13 cellular contexts compared by ENCODE assay signal in the genomic region with DNA sequence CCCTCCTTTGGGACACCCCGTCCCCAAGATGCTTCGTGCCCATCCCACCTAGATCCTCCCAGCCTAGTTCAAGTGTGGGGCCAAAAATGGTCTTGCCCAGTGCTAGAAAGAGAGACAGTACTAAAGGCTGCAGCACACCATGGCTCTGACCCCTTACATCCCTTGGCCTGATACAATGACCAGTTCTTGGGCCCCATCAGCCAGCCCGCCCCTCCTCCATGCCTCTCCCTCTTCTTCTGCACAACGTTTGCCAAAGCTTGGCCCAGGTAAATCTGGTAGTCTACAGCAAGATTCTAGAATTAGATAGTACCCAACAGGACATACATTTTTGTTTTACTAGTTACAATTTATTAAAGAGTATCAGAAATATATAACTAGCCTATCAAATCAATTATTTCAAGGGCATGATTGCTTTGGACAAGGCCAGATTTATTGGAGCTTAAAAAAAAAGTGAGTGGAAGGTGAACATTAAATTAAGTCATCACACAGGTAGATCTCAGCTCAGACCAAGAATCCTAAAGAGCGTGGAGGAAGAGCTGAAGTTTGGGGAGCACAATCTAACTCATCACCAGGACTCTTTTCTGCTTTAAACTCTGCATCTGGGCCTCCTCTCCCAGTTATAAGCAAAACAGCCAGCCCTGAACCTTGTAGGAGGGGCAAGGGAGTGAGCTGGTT.
A peak's percentile ranks its signal among the peaks of the same experiment; 100 is the strongest.
DNase-seq lines count a peak whose midpoint lies in the region; ATAC-seq and TF ChIP-seq lines count a peak whose summit lies in the region.
"Had no signal": no experiment of that assay in that cellular context is flagged by ENCODE, and none has a peak within 500 bp of the region (broad histone marks: within the 10 kb centered on the region; RNA-seq: fewer than 3 reads in every experiment).

No MANE protein-coding gene starts in this region.

- H2BK5ac ChIP-seq in IMR-90 (ENCODE audit: low read depth, low read length, poor library complexity, severe bottlenecking): peak overlapping the region; percentile 89

- H3K4ac ChIP-seq in IMR-90 (ENCODE audit: low read depth, low read length): peak overlapping the region; percentile 96

- H3K27me3 Mint-ChIP-seq in endodermal cell (ENCODE audit: insufficient read depth): no peaks in the 10 kb centered on the region

- H3K36me3 Mint-ChIP-seq in endodermal cell (ENCODE audit: low read depth): peaks cover 42% of the 10 kb centered on the region
- H3K36me3 Mint-ChIP-seq: memory B cell had no signal

- TF ChIP-seq POLR2A in IMR-90 (IDR thresholded peaks at IDR 0.05; ENCODE audit: low read depth, low read length) (peak; percentile 86), ovary (IDR thresholded peaks at IDR 0.05) (no peak)

- H3K27me3 ChIP-seq in AG04450 (ENCODE audit: control insufficient read depth, insufficient read depth, low read length) (no peaks in the 10 kb centered on the region), IMR-90 (ENCODE audit: control insufficient read depth, insufficient read depth, low read length) (no peaks in the 10 kb centered on the region), endodermal cell (ENCODE audit: control insufficient read depth, insufficient read depth, low read length, poor library complexity, severe bottlenecking) (no peaks in the 10 kb centered on the region), ovary (no peaks in the 10 kb centered on the region)

- no TSS peak for BruUV-seq in IMR-90 (replicated peaks; lab: Mats Ljungman, UMichigan)

- peak overlapping the region; percentile 93 for H4K91ac ChIP-seq in IMR-90 (ENCODE audit: insufficient read depth, low read depth, low read length)

- peak overlapping the region; percentile 32 for H4K5ac ChIP-seq in IMR-90 (ENCODE audit: low read depth, low read length)

- intact Hi-C loops in IMR-90 (cut with micrococcal nuclease): loop anchor here (5.0 kb wide), 1 partner anchor 66 kb away; no protein-coding TSS in a partner anchor
- intact Hi-C loops in ovary (cut with DNase I): loop anchor here in 1 of 4 donors (2.0 kb wide), 1 partner anchor 46 kb away; no protein-coding TSS in a partner anchor

- H3K4me1 Mint-ChIP-seq in endodermal cell: peaks cover 52% of the 10 kb centered on the region

- no peak for TF ChIP-seq CTCF in AG04450 (IDR thresholded peaks at IDR 0.05; ENCODE audit: low read depth, low read length)
- TF ChIP-seq CTCF in IMR-90 (conservative IDR thresholded peaks at IDR 0.05; ENCODE audit: low read depth, low read length): no peak
- no peak for TF ChIP-seq CTCF in endodermal cell (conservative IDR thresholded peaks at IDR 0.05)
- no peak for TF ChIP-seq CTCF in ovary (IDR thresholded peaks at IDR 0.05)

- H3K56ac ChIP-seq in IMR-90 (ENCODE audit: extremely low read depth, insufficient read depth, low read length): peak overlapping the region; percentile 94

- POLR2A ChIA-PET in AG04450 (lab: Yijun Ruan, JAX): interaction anchor here (0.7 to 1.4 kb wide), 5 partner anchors 13 to 1104 kb away, joined by 3 to 4 read pairs (median 4); no protein-coding TSS in a partner anchor
- POLR2A ChIA-PET in IMR-90 (lab: Charles Lee; ENCODE audit: unreplicated experiment): interaction anchor here (1.0 to 1.4 kb wide), 2 partner anchors 10 to 68 kb away, joined by 3 read pairs; no protein-coding TSS in a partner anchor

- in situ Hi-C loops in IMR-90 (cut with MboI; ENCODE audit: low sequenced_read_pairs): loop anchor here (5.0 kb wide), 1 partner anchor 66 kb away; no protein-coding TSS in a partner anchor

- H3K14ac ChIP-seq in IMR-90 (replicated peaks; ENCODE audit: low read depth, low read length): peak overlapping the region; percentile 94

- H3K4me2 ChIP-seq in IMR-90 (ENCODE audit: low read depth, low read length): peak overlapping the region; percentile 35; the same call in 1 of the 2 replicates

- DNase-seq in AG04450 (ENCODE audit: low read depth, low spot score) (no peak), IMR-90 (no peak), endodermal cell (no peak), ovary (no peak), DMS153 treated with DMSO at 0.1 percent for 48 hours (lab: John Stamatoyannopoulos, UW; ENCODE audit: unreplicated experiment) (no peak), anterior cingulate cortex (lab: John Stamatoyannopoulos, UW) (no peak), cortex of kidney (lab: John Stamatoyannopoulos, UW) (no peak)
- DNase-seq: NCI-H2081 treated with DMSO at 0.1 percent for 48 hours, SIG-M5 had no signal

- peak overlapping the region; percentile 97 for H3K27ac ChIP-seq in AG04450 (ENCODE audit: low read depth, low read length)
- H3K27ac ChIP-seq in IMR-90 (ENCODE audit: insufficient read depth, low read length): peak overlapping the region; percentile 96
- H3K27ac ChIP-seq in endodermal cell (ENCODE audit: low read depth, low read length): no peak overlapping the region
- peak overlapping the region; percentile 45 to 83 for H3K27ac ChIP-seq in ovary

- H3K9me3 Mint-ChIP-seq in endodermal cell: no peaks in the 10 kb centered on the region
- H3K9me3 Mint-ChIP-seq: activated T-helper 1 cell treated with anti-CD3 and anti-CD28 coated beads, Interleukin-12 subunit alpha, Interleukin-12 subunit beta, Interleukin-2, Interleukin-4 antibody, amounts not matched to agents 30 ng/mL and 10 ng/mL and 1 ng/mL, durations not matched to agents 14 hours and 24 hours and 36 hours; memory B cell had no signal

- ATAC-seq in IMR-90 (ENCODE audit: low read depth) (no peak), GM18858 (IDR thresholded peaks at IDR 0.05; ENCODE audit: unreplicated experiment) (no peak)
- ATAC-seq: HCT116 had no signal

- peaks cover 10% of the 10 kb centered on the region; the same call in 1 of the 2 replicates for H4K20me1 ChIP-seq in IMR-90 (ENCODE audit: insufficient read depth, low read length)

- H3K79me1 ChIP-seq in IMR-90 (ENCODE audit: low read depth in 1 of 2, low read length in 2 of 2): peaks cover 36 to 90% of the 10 kb centered on the region in 2 experiments

- H3K9me1 ChIP-seq in IMR-90 (ENCODE audit: insufficient read depth, low read length): peaks cover 46% of the 10 kb centered on the region

- H4K8ac ChIP-seq in IMR-90 (ENCODE audit: low read depth in 2 of 2, low read length in 2 of 2): peak overlapping the region; percentile 74 to 94

- CTCF ChIA-PET in AG04450 (lab: Charles Lee) (interaction anchor here (0.5 to 1.8 kb wide), 6 partner anchors 9 to 1091 kb away, joined by 3 to 11 read pairs (median 4); no protein-coding TSS in a partner anchor), IMR-90 (lab: Yijun Ruan, JAX) (interaction anchor here (1.2 kb wide), 1 partner anchor 10 kb away, joined by 5 read pairs; no protein-coding TSS in a partner anchor)

- H3K4me3 ChIP-seq in AG04450 (ENCODE audit: low read depth, low read length): no peak overlapping the region
- no peak overlapping the region for H3K4me3 ChIP-seq in IMR-90 (ENCODE audit: insufficient read depth, low read depth, low read length)
- H3K4me3 ChIP-seq in endodermal cell (ENCODE audit: low read length): no peak overlapping the region
- H3K4me3 ChIP-seq in ovary: no peak overlapping the region

- peak overlapping the region; percentile 92 for H2AK9ac ChIP-seq in IMR-90 (replicated peaks; ENCODE audit: low read depth, low read length, poor library complexity)

- H3K9me3 ChIP-seq in AG04450 (ENCODE audit: control insufficient read depth, insufficient read depth, low read length) (no peaks in the 10 kb centered on the region), IMR-90 (ENCODE audit: control insufficient read depth, insufficient read depth, low read length) (no peaks in the 10 kb centered on the region), endodermal cell (ENCODE audit: control insufficient read depth, low read length) (no peaks in the 10 kb centered on the region), ovary (no peaks in the 10 kb centered on the region)

- dilution Hi-C loops in IMR-90 (cut with HindIII; ENCODE audit: low sequenced_read_pairs, unreplicated experiment): no loop called here

- H3K36me3 ChIP-seq in IMR-90 (ENCODE audit: control insufficient read depth, insufficient read depth, low read length): peaks cover 38% of the 10 kb centered on the region
- H3K36me3 ChIP-seq in endodermal cell (ENCODE audit: control insufficient read depth, insufficient read depth, low read length): peaks cover 23% of the 10 kb centered on the region
- H3K36me3 ChIP-seq in ovary: no peaks in the 10 kb centered on the region

- H3K23ac ChIP-seq in IMR-90 (ENCODE audit: low read depth, low read length): peak overlapping the region; percentile 95

- peak overlapping the region; percentile 24 for H2AFZ ChIP-seq in IMR-90 (replicated peaks; ENCODE audit: low read length, poor library complexity)

- H3K9ac ChIP-seq in IMR-90 (ENCODE audit: low read depth, low read length) (peak overlapping the region; percentile 62), endodermal cell (ENCODE audit: extremely low read depth, low read length, poor library complexity, severe bottlenecking) (no peak overlapping the region)

- H2BK120ac ChIP-seq in IMR-90 (ENCODE audit: low read depth, low read length): peak overlapping the region; percentile 93

- peak overlapping the region; percentile 72 for H2BK20ac ChIP-seq in IMR-90 (ENCODE audit: low read depth, low read length)

- H3K18ac ChIP-seq in IMR-90 (ENCODE audit: low read depth, low read length): peak overlapping the region; percentile 59

- H3K4me3 Mint-ChIP-seq in endodermal cell: no peak overlapping the region
- H3K4me3 Mint-ChIP-seq: memory B cell had no signal

- H2BK15ac ChIP-seq in IMR-90 (ENCODE audit: low read depth, low read length): peak overlapping the region; percentile 70; the same call in 2 of the 3 replicates

- WGBS in IMR-90 (ENCODE audit: extremely low coverage in 2 of 2, insufficient read length in 1 of 2), 2 experiments: 87% methylated on average over 2 of the region's 5 CpGs; no CpG with 5 or more reads in 1 of the 2 experiments
- 88% methylated on average over 3 to 5 of the region's 5 CpGs for WGBS in endodermal cell (ENCODE audit: insufficient coverage in 1 of 2, insufficient read length in 1 of 2), 2 experiments
- WGBS in ovary, 3 donors: 68 to 75% (median 73%) methylated on average over 5 of the region's 5 CpGs

- H3K4me1 ChIP-seq in IMR-90 (ENCODE audit: control insufficient read depth, insufficient read depth, low read length) (peaks cover 62% of the 10 kb centered on the region), endodermal cell (ENCODE audit: control insufficient read depth, insufficient read depth, low read length) (peaks cover 10% of the 10 kb centered on the region), ovary (ENCODE audit: insufficient read depth) (peaks cover 46% of the 10 kb centered on the region)

- H3K27ac Mint-ChIP-seq in endodermal cell: peak overlapping the region; percentile 82
- H3K27ac Mint-ChIP-seq: memory B cell had no signal

- TF ChIP-seq RAD21 in IMR-90 (IDR thresholded peaks at IDR 0.05; ENCODE audit: low read length): no peak

- no peak for TF ChIP-seq EP300 in ovary (IDR thresholded peaks at IDR 0.05)

- H2AK5ac ChIP-seq in IMR-90 (ENCODE audit: low read depth, low read length): peak overlapping the region; percentile 93

TF ChIP-seq in IMR-90, 13 proteins besides CTCF, POLR2A, EP300 and RAD21 (continues in another document):
- TF ChIP-seq MAFK (IDR thresholded peaks at IDR 0.05; ENCODE audit: low read depth, low read length): no peak
